In genomic region chr11:102453286-102453797, GRCh38 we compare ENCODE assay signal across 8 cellular contexts. TPM values are rescaled to one million over a fixed set of nuclear protein-coding genes. Genes with fewer than 3 reads are reported as not detected.
DNase-seq lines count a peak whose midpoint lies in the region; ATAC-seq and TF ChIP-seq lines count a peak whose summit lies in the region.

No MANE protein-coding gene starts in this region.

- peak overlapping the region; percentile 76 to 78 for H3K9ac ChIP-seq in stomach smooth muscle (ENCODE audit: low read length in 2 of 2)

- H3K4me1 ChIP-seq in body of pancreas (peaks cover 38% of the 10 kb centered on the region), stomach smooth muscle (ENCODE audit: control insufficient read depth, insufficient read depth, low read length) (peaks cover 9% of the 10 kb centered on the region)

- intact Hi-C loops in body of pancreas (cut with DNase I): no loop called here
- intact Hi-C loops in lower leg skin (cut with DNase I; ENCODE audit: low total_unique reads): no loop called here

- WGBS in body of pancreas, 2 donors: 3% methylated on average over 8 of the region's 8 CpGs
- 4 to 7% methylated on average over 8 of the region's 8 CpGs for WGBS in lower leg skin, 2 donors

- H3K36me3 ChIP-seq in body of pancreas (replicated peaks in 1 of 2; ENCODE audit: insufficient read depth in 1 of 2, low read depth in 2 of 2) (no peaks in the 10 kb centered on the region), stomach smooth muscle (ENCODE audit: control insufficient read depth in 2 of 2, insufficient read depth in 2 of 2, low read length in 2 of 2) (no peaks in the 10 kb centered on the region)

- peak overlapping the region; percentile 77 to 89 for H3K4me3 ChIP-seq in body of pancreas
- peak overlapping the region; percentile 99 for H3K4me3 ChIP-seq in lower leg skin (ENCODE audit: low read depth, poor library complexity, severe bottlenecking)
- H3K4me3 ChIP-seq in stomach smooth muscle (ENCODE audit: low read length in 2 of 2): peak overlapping the region; percentile 80 to 81

- TF ChIP-seq CTCF in body of pancreas (IDR thresholded peaks at IDR 0.05) (no peak), lower leg skin (IDR thresholded peaks at IDR 0.05) (no peak)

- H3K9me3 ChIP-seq in body of pancreas: no peaks in the 10 kb centered on the region
- no peaks in the 10 kb centered on the region for H3K9me3 ChIP-seq in stomach smooth muscle (ENCODE audit: control insufficient read depth in 2 of 2, low read length in 2 of 2)

- H3K27ac ChIP-seq in body of pancreas: peak overlapping the region; percentile 89 to 97 (median 93)
- H3K27ac ChIP-seq in stomach smooth muscle (ENCODE audit: low read length): peak overlapping the region; percentile 80

- TF ChIP-seq POLR2A in body of pancreas (IDR thresholded peaks at IDR 0.05) (no peak), lower leg skin (IDR thresholded peaks at IDR 0.05) (no peak)

- ATAC-seq in body of pancreas (no peak), HG03565 (IDR thresholded peaks at IDR 0.05; ENCODE audit: unreplicated experiment) (no peak)

- no peaks in the 10 kb centered on the region for H3K27me3 ChIP-seq in body of pancreas
- no peaks in the 10 kb centered on the region for H3K27me3 ChIP-seq in stomach smooth muscle (ENCODE audit: control insufficient read depth in 1 of 2, insufficient read depth in 2 of 2, low read length in 2 of 2)

- peak; percentile 72 for DNase-seq in DMS79 (lab: John Stamatoyannopoulos, UW)
- DNase-seq in NCI-H1105 (lab: John Stamatoyannopoulos, UW): peak; percentile 39
- DNase-seq in body of pancreas: no peak
- DNase-seq in lower leg skin (ENCODE audit: low spot score in 2 of 2): peak in 1 of 2 donors; percentile 34
- DNase-seq in middle frontal gyrus (ENCODE audit: extremely low spot score, low spot score): no peak
- DNase-seq in NCI-H226: no peak

RNA-seq across cellular contexts. Expression of gene TMEM123, which starts 0.8 kb away (rescaled TPM):
- total RNA-seq in body of pancreas (10 to 100 TPM; 40.2 to 82.5 TPM), lower leg skin (100 to 1,000 TPM; 158 to 250 (median 206) TPM)

Comparison
In these comparisons a context has a peak if more than half of its experiments do, and no peak if none do; other contexts are left out.
1. DNase-seq: peak in DMS79 (single experiment) and NCI-H1105 (single experiment); none in body of pancreas (0 of 4), middle frontal gyrus (single experiment) and NCI-H226 (single experiment).
2. Peak in every context shown above with its lines, with median percentiles within 50 percentile points of each other: H3K4me3 ChIP-seq.